ENCODE assay signal across 8 cellular contexts in the genomic region with DNA sequence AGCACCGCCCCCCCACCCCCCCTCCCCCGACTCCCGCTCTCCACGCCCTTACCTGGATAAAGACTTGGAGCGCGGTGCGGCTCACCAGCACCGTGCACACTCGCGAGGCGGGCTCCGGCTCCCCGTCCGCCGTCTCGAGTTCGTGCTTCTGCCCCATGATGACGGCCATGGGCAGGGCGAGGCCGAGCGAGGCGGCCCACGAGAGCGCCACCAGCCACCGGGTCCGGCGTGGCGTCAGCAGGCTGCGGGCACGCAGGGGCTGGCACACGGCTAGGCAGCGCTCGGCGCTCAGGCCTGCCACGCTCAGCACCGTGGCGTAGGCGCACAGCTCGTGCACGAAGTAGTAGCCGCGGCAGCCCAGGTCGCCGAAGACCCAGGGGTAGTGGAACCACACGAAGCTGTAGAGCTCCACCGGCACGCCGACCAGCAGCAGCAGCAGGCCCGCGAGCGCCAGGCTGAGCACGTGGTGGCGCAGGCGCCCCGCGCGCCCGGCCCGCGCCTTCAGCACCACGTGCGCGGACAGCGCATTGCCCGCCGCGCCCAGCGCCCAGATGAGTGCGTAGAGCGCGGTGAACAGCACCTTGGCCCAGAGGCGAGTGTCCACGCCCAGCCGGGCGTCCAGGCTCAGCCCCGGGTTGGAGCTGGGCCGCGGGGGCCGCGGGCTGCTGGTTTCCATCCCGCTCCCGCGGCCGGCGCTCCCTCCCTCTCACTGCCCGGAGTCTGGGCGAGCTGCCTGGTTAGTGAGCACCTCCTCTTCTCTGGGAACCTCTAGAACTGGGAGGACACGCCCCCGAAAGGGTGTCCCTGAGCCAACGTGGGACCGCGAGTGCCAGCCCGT. TPM values are rescaled to one million over a fixed set of nuclear protein-coding genes. Genes with fewer than 3 reads are reported as not detected.
DNase-seq lines count a peak whose midpoint lies in the region; ATAC-seq and TF ChIP-seq lines count a peak whose summit lies in the region.

Gene NTSR2, minus strand, starts transcription at position 742 of the 838 bp plus-strand sequence. Its CDS starts 66 bp downstream, at position 676.

- H3K4me3 ChIP-seq in HUES48 (ENCODE audit: low read depth, low read length) (peak within 1 kb of the TSS; percentile 51), cardiac muscle cell (no peak within 1 kb of the TSS)

- no peaks in the 10 kb centered on the region for H3K36me3 Mint-ChIP-seq in activated T-helper 17 cell treated with anti-CD3 and anti-CD28 coated beads, Interleukin-2, amount 50 U/mL, for 72 hours (ENCODE audit: low read depth)

- no peak for TF ChIP-seq CTCF in cardiac muscle cell (IDR thresholded peaks at IDR 0.05; ENCODE audit: low read depth, low read length)

- H3K4me1 ChIP-seq in HUES48 (ENCODE audit: control insufficient read depth, insufficient read depth, low read length) = no peaks in the 10 kb centered on the region
- no peaks in the 10 kb centered on the region for H3K4me1 ChIP-seq in cardiac muscle cell (ENCODE audit: low read depth)

- ATAC-seq in activated T-helper 17 cell treated with anti-CD3 and anti-CD28 coated beads, Interleukin-2, amount 50 U/mL, for 72 hours (replicated peaks) = peak; percentile 48
- no peak for ATAC-seq in HG02973 (IDR thresholded peaks at IDR 0.05; ENCODE audit: unreplicated experiment)

- peaks cover 38% of the 10 kb centered on the region for H3K27me3 ChIP-seq in HUES48 (ENCODE audit: control insufficient read depth, insufficient read depth, low read length)
- H3K27me3 ChIP-seq in cardiac muscle cell = peaks cover 27% of the 10 kb centered on the region

- H3K27ac ChIP-seq in HUES48 (ENCODE audit: low read depth, low read length) = no peak within 1 kb of the TSS
- no peak within 1 kb of the TSS for H3K27ac ChIP-seq in cardiac muscle cell

- H3K4me1 Mint-ChIP-seq in activated T-helper 17 cell treated with anti-CD3 and anti-CD28 coated beads, Interleukin-2, amount 50 U/mL, for 72 hours = no peaks in the 10 kb centered on the region

- no peak within 1 kb of the TSS for H3K9ac ChIP-seq in HUES48 (ENCODE audit: low read depth, low read length)

- H3K27ac Mint-ChIP-seq in activated T-helper 17 cell treated with anti-CD3 and anti-CD28 coated beads, Interleukin-2, amount 50 U/mL, for 72 hours = no peak within 1 kb of the TSS

- no peak within 1 kb of the TSS for H3K4me3 Mint-ChIP-seq in activated T-helper 17 cell treated with anti-CD3 and anti-CD28 coated beads, Interleukin-2, amount 50 U/mL, for 72 hours

- DNase-seq in cardiac muscle cell (ENCODE audit: low read depth in 1 of 2, low spot score in 1 of 2) = peak; percentile 74 to 91
- DNase-seq in pons (ENCODE audit: low spot score) = peak; percentile 57
- no peak for DNase-seq in DMS153 treated with DMSO at 0.1 percent for 48 hours (lab: John Stamatoyannopoulos, UW; ENCODE audit: unreplicated experiment)
- no peak for DNase-seq in SHP77 (lab: John Stamatoyannopoulos, UW)
- DNase-seq in GF-D8 (lab: John Stamatoyannopoulos, UW) = no peak

- no peaks in the 10 kb centered on the region for H3K36me3 ChIP-seq in HUES48 (ENCODE audit: control insufficient read depth, insufficient read depth, low read length)
- H3K36me3 ChIP-seq in cardiac muscle cell = no peaks in the 10 kb centered on the region

- no peaks in the 10 kb centered on the region for H3K9me3 ChIP-seq in HUES48 (ENCODE audit: control insufficient read depth, insufficient read depth, low read length)
- H3K9me3 ChIP-seq in cardiac muscle cell (ENCODE audit: low read depth) = no peaks in the 10 kb centered on the region

- no peaks in the 10 kb centered on the region for H3K9me3 Mint-ChIP-seq in activated T-helper 17 cell treated with anti-CD3 and anti-CD28 coated beads, Interleukin-2, amount 50 U/mL, for 72 hours

- H3K27me3 Mint-ChIP-seq in activated T-helper 17 cell treated with anti-CD3 and anti-CD28 coated beads, Interleukin-2, amount 50 U/mL, for 72 hours = peaks cover 32% of the 10 kb centered on the region

RNA-seq across cellular contexts. Expression of gene NTSR2, which starts in this region (rescaled TPM):
- not detected for total RNA-seq in activated T-helper 17 cell treated with anti-CD3 and anti-CD28 coated beads, Interleukin-2, amount 50 U/mL, for 72 hours
- total RNA-seq in cardiac muscle cell = not detected in 2 replicates
- not detected in 2 replicates for polyA plus RNA-seq in cardiac muscle cell

Comparison
In these comparisons a context has a peak if more than half of its experiments do, and no peak if none do; other contexts are left out.
1. Peak in ATAC-seq in activated T-helper 17 cell treated with anti-CD3 and anti-CD28 coated beads, Interleukin-2, amount 50 U/mL, for 72 hours; RNA of the gene not detected or under 1 TPM.
2. Peak in DNase-seq in cardiac muscle cell; RNA of the gene not detected or under 1 TPM.